In the genomic region with DNA sequence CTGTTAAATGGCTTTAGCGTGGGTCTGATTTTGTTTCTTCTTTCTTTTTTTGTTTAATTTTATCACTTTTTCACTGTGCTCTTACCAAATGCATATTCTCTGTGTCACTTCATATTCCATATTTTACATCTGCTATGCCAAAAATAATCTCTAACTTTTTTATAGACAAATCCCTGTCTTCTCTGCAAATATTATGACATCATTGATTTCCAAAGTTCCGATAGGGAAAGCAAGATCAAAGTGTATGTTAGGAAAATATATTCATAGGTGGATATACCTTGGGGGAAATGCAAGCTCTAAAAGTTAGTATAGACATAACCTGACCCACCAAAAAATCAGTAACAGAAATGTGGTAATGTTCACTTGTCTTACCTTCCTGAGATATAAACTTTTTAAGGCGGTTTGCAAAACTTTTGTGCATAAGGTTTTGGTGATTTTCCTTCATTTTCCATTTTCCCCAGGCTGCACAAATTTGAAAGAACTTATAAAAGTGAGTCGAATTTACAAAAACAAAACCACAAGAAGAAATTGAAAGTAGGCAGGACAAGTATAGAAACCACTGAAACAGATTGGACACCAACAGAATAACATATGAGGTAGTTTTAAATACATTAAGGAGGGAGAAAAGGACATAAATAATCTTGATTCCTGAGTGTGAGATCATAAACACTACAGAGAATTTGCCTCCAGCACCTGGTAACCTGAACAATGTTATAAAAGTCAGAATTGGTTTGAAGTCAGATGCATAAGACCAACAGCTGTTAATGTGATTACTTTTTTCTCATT, we compare ENCODE assay signal across 20 cellular contexts.
DNase-seq lines count a peak whose midpoint lies in the region; ATAC-seq, FAIRE-seq and TF ChIP-seq lines count a peak whose summit lies in the region.
"Had no signal": no experiment of that assay in that cellular context is flagged by ENCODE, and none has a peak within 500 bp of the region (broad histone marks: within the 10 kb centered on the region; RNA-seq: fewer than 3 reads in every experiment).

No MANE protein-coding gene starts in this region.

- no peak overlapping the region for H3K9ac ChIP-seq in KMS-11
- no peak overlapping the region for H3K9ac ChIP-seq in K562 (ENCODE audit: insufficient read depth in 1 of 2, low read depth in 2 of 2, low read length in 2 of 2)
- H3K9ac ChIP-seq: GM23248 had no signal

- no peak for TF ChIP-seq RAD21 in K562 (CRISPR knock-in tag; conservative IDR thresholded peaks at IDR 0.05 in 1 of 2, IDR thresholded peaks at IDR 0.05 in 1 of 2)

- H3K79me2 ChIP-seq in ACC112 (ENCODE audit: control insufficient read depth, insufficient read depth, low read length, unreplicated experiment) (no peaks in the 10 kb centered on the region), KMS-11 (ENCODE audit: insufficient read depth, low read depth) (no peaks in the 10 kb centered on the region), K562 (ENCODE audit: control insufficient read depth, insufficient read depth, low read length) (no peaks in the 10 kb centered on the region)

- H2AFZ ChIP-seq in ACC112 (ENCODE audit: low read length, unreplicated experiment) = peak overlapping the region; percentile 8
- H2AFZ ChIP-seq in KMS-11 (ENCODE audit: low read depth) = no peak overlapping the region
- H2AFZ ChIP-seq in K562 (ENCODE audit: low read depth, low read length) = no peak overlapping the region
- H2AFZ ChIP-seq: GM23248 had no signal

- peak overlapping the region; percentile 1; the same call in 1 of the 2 replicates for H3K4me2 ChIP-seq in KMS-11
- no peak overlapping the region for H3K4me2 ChIP-seq in K562 (ENCODE audit: insufficient read depth, low read length)

- no peak for TF ChIP-seq POLR2A in K562 (conservative IDR thresholded peaks at IDR 0.05)

- H3K27me3 ChIP-seq in ACC112 (ENCODE audit: insufficient read depth, low read length) = no peaks in the 10 kb centered on the region
- H3K27me3 ChIP-seq in KMS-11 (ENCODE audit: insufficient read depth, low read depth) = no peaks in the 10 kb centered on the region
- H3K27me3 ChIP-seq in K562 (ENCODE audit: control insufficient read depth in 2 of 2, insufficient read depth in 2 of 2, low read length in 2 of 2) = no peaks in the 10 kb centered on the region

- no peaks in the 10 kb centered on the region for H3K9me3 ChIP-seq in K562 (replicated peaks; ENCODE audit: control insufficient read depth, insufficient read depth, low read depth, low read length)
- H3K9me3 ChIP-seq: HAP-1 had no signal

- peak; percentile 23 for FAIRE-seq in K562 (lab: Jason Lieb, UNC)
- FAIRE-seq: GM12891 had no signal

- intact Hi-C loops in K562 (cut with micrococcal nuclease) = no loop called here

- H3K27ac ChIP-seq in ACC112 (ENCODE audit: low read depth, low read length) (no peak overlapping the region), KMS-11 (no peak overlapping the region), K562 (ENCODE audit: extremely low read depth, low read depth, low read length) (no peak overlapping the region)
- H3K27ac ChIP-seq: C4-2B, GM23248, HL-60 had no signal

- in situ Hi-C loops in K562 (cut with MboI) = no loop called here

- DNase-seq in K562 (ENCODE audit: extremely low read depth in 1 of 4, low spot score in 3 of 4) (no peak), NCI-H1436 (lab: John Stamatoyannopoulos, UW) (no peak), medulla oblongata (ENCODE audit: extremely low spot score) (no peak), midbrain (lab: John Stamatoyannopoulos, UW) (no peak)
- DNase-seq: AML-193; CD4-positive, alpha-beta T cell; DMS153; DMS79; GDM1; GM23248; IMR-90; Kasumi-1; KBM-7 had no signal

- no peaks in the 10 kb centered on the region for H3K9me1 ChIP-seq in K562 (ENCODE audit: control insufficient read depth, insufficient read depth, low read length)

- H3K4me3 ChIP-seq in ACC112 (ENCODE audit: low read depth, low read length) (no peak overlapping the region), KMS-11 (IDR thresholded peaks at IDR 0.05; ENCODE audit: insufficient read depth, low read depth, low read length) (no peak overlapping the region), K562 (no peak overlapping the region)
- H3K4me3 ChIP-seq: GM23248, HAP-1 had no signal

- H4K20me1 ChIP-seq in KMS-11 (ENCODE audit: insufficient read depth) (no peaks in the 10 kb centered on the region), K562 (replicated peaks; ENCODE audit: control insufficient read depth, insufficient read depth, low read length) (no peaks in the 10 kb centered on the region)

- CTCF ChIA-PET in K562 (lab: Yijun Ruan, JAX; ENCODE audit: low intra/inter-chr PET ratio) = no interaction called here

- WGBS in K562 (ENCODE audit: insufficient coverage, low coverage, missing lambda C conversion rate) = 2% methylated on average over 4 of the region's 4 CpGs

- no peak for TF ChIP-seq EP300 in K562 (IDR thresholded peaks at IDR 0.05; ENCODE audit: low read length)

- POLR2A ChIA-PET in K562 (lab: Yijun Ruan, JAX) = no interaction called here

- BruUV-seq in K562 (replicated peaks; lab: Mats Ljungman, UMichigan) = no TSS peak

- ATAC-seq in GM19351 (IDR thresholded peaks at IDR 0.05; ENCODE audit: unreplicated experiment) (peak; percentile 66), K562 (no peak)

- H3K36me3 ChIP-seq in ACC112 (ENCODE audit: insufficient read depth, low read length) = no peaks in the 10 kb centered on the region
- H3K36me3 ChIP-seq in KMS-11 (ENCODE audit: insufficient read depth) = no peaks in the 10 kb centered on the region
- no peaks in the 10 kb centered on the region for H3K36me3 ChIP-seq in K562 (ENCODE audit: control insufficient read depth, insufficient read depth, low read length)
- H3K36me3 ChIP-seq: HAP-1 had no signal

- H3K4me1 ChIP-seq in ACC112 (ENCODE audit: control insufficient read depth, insufficient read depth, low read length, unreplicated experiment) (no peaks in the 10 kb centered on the region), KMS-11 (ENCODE audit: low read depth, poor library complexity, severe bottlenecking) (peaks cover 10% of the 10 kb centered on the region), K562 (replicated peaks in 1 of 2; ENCODE audit: control insufficient read depth in 2 of 2, insufficient read depth in 2 of 2, low read length in 2 of 2) (no peaks in the 10 kb centered on the region)
- H3K4me1 ChIP-seq: HAP-1 had no signal

- no peak for TF ChIP-seq CTCF in KMS-11 (conservative IDR thresholded peaks at IDR 0.05; ENCODE audit: low read depth, low read length)
- no peak for TF ChIP-seq CTCF in K562 (IDR thresholded peaks at IDR 0.05 in 2 of 3, conservative IDR thresholded peaks at IDR 0.05 in 1 of 3; ENCODE audit: insufficient read depth in 2 of 3, low read depth in 1 of 3, low read length in 3 of 3)

TF ChIP-seq in K562, 482 proteins besides CTCF, POLR2A, EP300 and RAD21:
- no peak for TF ChIP-seq ELF1 (tag; IDR thresholded peaks at IDR 0.05)
- TF ChIP-seq ASH1L (IDR thresholded peaks at IDR 0.05; ENCODE audit: borderline replicate concordance, low read depth, partially characterized antibody) = no peak
- TF ChIP-seq ZNF354B (CRISPR knock-in tag; IDR thresholded peaks at IDR 0.05) = no peak
- TF ChIP-seq NFATC3 (IDR thresholded peaks at IDR 0.05) = no peak
- no peak for TF ChIP-seq MXI1 (IDR thresholded peaks at IDR 0.05; ENCODE audit: low read depth, low read length)
- TF ChIP-seq ZNF668 (CRISPR knock-in tag; IDR thresholded peaks at IDR 0.05) = no peak
